In genomic region chr2:55268907-55269611, GRCh38 we compare ENCODE assay signal across 8 cellular contexts. TPM values are rescaled to one million over a fixed set of nuclear protein-coding genes. Genes with fewer than 3 reads are reported as not detected.
DNase-seq lines count a peak whose midpoint lies in the region; ATAC-seq, FAIRE-seq and TF ChIP-seq lines count a peak whose summit lies in the region.

Gene MTIF2, minus strand, starts transcription at chr2:55269231. Its CDS starts 5,373 bp downstream, at chr2:55263858.

- TF ChIP-seq CTCF in OCI-LY3 (IDR thresholded peaks at IDR 0.05; ENCODE audit: low read depth, low read length) (no peak; the same call in 1 of the 2 replicates), endothelial cell of umbilical vein (IDR thresholded peaks at IDR 0.05; ENCODE audit: extremely low read depth in 1 of 2, insufficient read depth in 1 of 2, low read depth in 1 of 2, low read length in 2 of 2) (no peak)

- no peaks in the 10 kb centered on the region for H3K9me1 ChIP-seq in endothelial cell of umbilical vein (replicated peaks; ENCODE audit: control insufficient read depth, extremely low read depth, insufficient read depth, low read length)

- CTCF ChIA-PET in endothelial cell of umbilical vein (lab: Charles Lee), result interaction anchor here (0.8 to 1.6 kb wide), 6 partner anchors 9 to 369 kb away, joined by 3 to 6 read pairs (median 4); partner anchors contain the start of gene PPP4R3B

- ATAC-seq in GM21515 (IDR thresholded peaks at IDR 0.05; ENCODE audit: unreplicated experiment), result peak; percentile 97

- peak; percentile 98 for TF ChIP-seq POLR2A in endothelial cell of umbilical vein (IDR thresholded peaks at IDR 0.05; ENCODE audit: low read depth, low read length)

- H2AFZ ChIP-seq in OCI-LY3 (ENCODE audit: low read depth, low read length) (peak within 1 kb of the TSS; percentile 86), endothelial cell of umbilical vein (ENCODE audit: low read depth, low read length) (peak within 1 kb of the TSS; percentile 92)

- H4K20me1 ChIP-seq in OCI-LY3 (ENCODE audit: insufficient read depth, low read length) (no peaks in the 10 kb centered on the region), endothelial cell of umbilical vein (replicated peaks; ENCODE audit: control insufficient read depth, extremely low read depth, insufficient read depth, low read length) (no peaks in the 10 kb centered on the region)

- peak; percentile 99 for FAIRE-seq in endothelial cell of umbilical vein (lab: Jason Lieb, UNC)

- H3K9ac ChIP-seq in OCI-LY3 (ENCODE audit: low read length), result peak within 1 kb of the TSS; percentile 90
- H3K9ac ChIP-seq in endothelial cell of umbilical vein (replicated peaks; ENCODE audit: extremely low read depth, insufficient read depth, low read length), result peak within 1 kb of the TSS; percentile 63

- DNase-seq in DMS 273 treated with DMSO at 0.1 percent for 48 hours (lab: John Stamatoyannopoulos, UW), result peak; percentile 90
- peak; percentile 85 for DNase-seq in HuH-7 (ENCODE audit: low spot score)
- DNase-seq in activated CD8-positive, alpha-beta memory T cell treated with anti-CD3 and anti-CD28 coated beads, Interleukin-2, amount 50 U/mL, for 48 hours, result peak; percentile 95
- DNase-seq in endothelial cell of umbilical vein (ENCODE audit: low read depth, low spot score), result peak; percentile 89
- peak; percentile 87 for DNase-seq in middle frontal gyrus (ENCODE audit: extremely low spot score, low spot score)
- peak; percentile 89 to 91 for DNase-seq in stimulated activated CD8-positive, alpha-beta memory T cell treated with anti-CD3 and anti-CD28 coated beads, Interleukin-2, amount 100 ng/mL, for 48 hours (ENCODE audit: low read depth in 2 of 2)

- H3K4me1 ChIP-seq in OCI-LY3 (ENCODE audit: low read length), result peaks cover 8% of the 10 kb centered on the region; the same call in 1 of the 2 replicates
- H3K4me1 ChIP-seq in endothelial cell of umbilical vein (ENCODE audit: control insufficient read depth, extremely low read depth, insufficient read depth, low read length), result peaks cover 10% of the 10 kb centered on the region

- H3K27ac ChIP-seq in OCI-LY3 (ENCODE audit: low read length) (peak within 1 kb of the TSS; percentile 59), endothelial cell of umbilical vein (ENCODE audit: insufficient read depth, low read depth, low read length) (peak within 1 kb of the TSS; percentile 7)

- H3K79me2 ChIP-seq in OCI-LY3 (ENCODE audit: low read length), result peaks cover 11% of the 10 kb centered on the region
- H3K79me2 ChIP-seq in endothelial cell of umbilical vein (ENCODE audit: control insufficient read depth, insufficient read depth, low read length), result no peaks in the 10 kb centered on the region

- H3K4me3 ChIP-seq in OCI-LY3 (ENCODE audit: low read length) (peak within 1 kb of the TSS; percentile 95), endothelial cell of umbilical vein (replicated peaks in 1 of 3; ENCODE audit: insufficient read depth in 1 of 3, low read depth in 1 of 3, low read length in 3 of 3) (peak within 1 kb of the TSS; percentile 13 to 78 (median 58))

- no TSS peak for BruUV-seq in endothelial cell of umbilical vein (replicated peaks; lab: Mats Ljungman, UMichigan)

- H3K36me3 ChIP-seq in OCI-LY3 (replicated peaks; ENCODE audit: low read depth, low read length), result peaks cover 10% of the 10 kb centered on the region
- no peaks in the 10 kb centered on the region for H3K36me3 ChIP-seq in endothelial cell of umbilical vein (ENCODE audit: control insufficient read depth in 2 of 2, extremely low read depth in 1 of 2, insufficient read depth in 2 of 2, low read length in 2 of 2)

- H3K27me3 ChIP-seq in OCI-LY3 (ENCODE audit: low read depth, low read length) (no peaks in the 10 kb centered on the region), endothelial cell of umbilical vein (ENCODE audit: control insufficient read depth in 2 of 2, insufficient read depth in 2 of 2, low read length in 2 of 2) (no peaks in the 10 kb centered on the region)

- POLR2A ChIA-PET in endothelial cell of umbilical vein (lab: Charles Lee), result interaction anchor here (0.7 kb wide), 1 partner anchor 133 kb away, joined by 6 read pairs; no protein-coding TSS in a partner anchor

- dilution Hi-C loops in endothelial cell of umbilical vein (cut with MboI; ENCODE audit: extremely low pct_ligation_motif_present, low sequenced_read_pairs), result no loop called here

- intact Hi-C loops in endothelial cell of umbilical vein (cut with micrococcal nuclease), result loop anchor here (1.0 to 5.0 kb wide), 4 partner anchors 13 to 243 kb away; partner anchors contain the start of genes CLHC1 and RPS27A

- H3K9me3 ChIP-seq in OCI-LY3 (ENCODE audit: insufficient read depth, low read length) (no peaks in the 10 kb centered on the region), endothelial cell of umbilical vein (replicated peaks; ENCODE audit: control insufficient read depth, insufficient read depth, low read length) (no peaks in the 10 kb centered on the region)

- H3K4me2 ChIP-seq in OCI-LY3 (ENCODE audit: low read length) (peak within 1 kb of the TSS; percentile 81), endothelial cell of umbilical vein (ENCODE audit: insufficient read depth, low read length) (peak within 1 kb of the TSS; percentile 92)

TF ChIP-seq in endothelial cell of umbilical vein, 7 proteins besides CTCF, POLR2A, EP300 and RAD21:
- TF ChIP-seq FOS (IDR thresholded peaks at IDR 0.05; ENCODE audit: borderline replicate concordance, insufficient read depth, low read length), result no peak
- TF ChIP-seq POLR2AphosphoS5 (IDR thresholded peaks at IDR 0.05; ENCODE audit: insufficient read depth, low read depth, low read length), result peak; percentile 97
TF ChIP-seq in endothelial cell of umbilical vein: peak in this region for 1.

RNA-seq across cellular contexts. Expression of gene MTIF2, which starts in this region (rescaled TPM):
- 26.8 and 26.9 TPM in 2 replicates for total RNA-seq in endothelial cell of umbilical vein
- polyA plus RNA-seq in endothelial cell of umbilical vein, result 7.0 and 9.3 TPM in 2 replicates
- 10.7 and 11.4 TPM in 2 replicates for polyA plus RNA-seq in endothelial cell of umbilical vein (2011; cell fraction: cytosol; rRNA removed)
- 21.6 and 26.1 TPM in 2 replicates for polyA plus RNA-seq in endothelial cell of umbilical vein (2011; cell fraction: nucleus; rRNA removed)
- polyA plus RNA-seq in endothelial cell of umbilical vein (2012), result 20.6 and 28.1 TPM in 2 replicates
- 15.1 and 21.1 TPM in 2 replicates for polyA minus RNA-seq in endothelial cell of umbilical vein
- 27.7 TPM for polyA minus RNA-seq in endothelial cell of umbilical vein (2011; cell fraction: cytosol; rRNA and poly(A)+ RNA removed)
- 20.2 and 23.3 TPM in 2 replicates for polyA minus RNA-seq in endothelial cell of umbilical vein (2011; cell fraction: nucleus; rRNA and poly(A)+ RNA removed)

Comparison
In these comparisons a context has a peak if more than half of its experiments do, and no peak if none do; other contexts are left out.
1. Peak in every context shown above with its lines: DNase-seq, ATAC-seq, H3K4me3 ChIP-seq and H3K27ac ChIP-seq.